Comparison of ENCODE assay signal across 25 cellular contexts in the genomic region with DNA sequence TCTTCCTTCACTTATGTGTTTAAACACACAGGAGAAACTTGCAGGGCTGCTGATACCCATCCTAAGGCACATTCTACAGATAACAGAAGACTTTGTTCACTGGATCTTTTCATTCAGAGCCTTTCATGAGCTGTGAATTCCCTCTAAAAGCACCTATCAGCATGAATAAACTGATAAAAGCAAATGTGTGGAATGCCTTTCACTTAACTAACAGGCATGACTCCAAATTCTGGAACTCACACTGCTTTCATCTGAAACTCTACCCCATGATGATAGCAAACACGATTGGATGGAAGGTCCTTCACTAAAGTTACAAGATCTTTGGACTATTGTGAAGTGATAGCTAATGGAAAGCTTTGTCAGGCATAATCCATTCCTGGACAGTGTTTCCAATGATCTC.
DNase-seq lines count a peak whose midpoint lies in the region; ATAC-seq and TF ChIP-seq lines count a peak whose summit lies in the region.
"Had no signal": no experiment of that assay in that cellular context is flagged by ENCODE, and none has a peak within 500 bp of the region (broad histone marks: within the 10 kb centered on the region; RNA-seq: fewer than 3 reads in every experiment).

No MANE protein-coding gene starts in this region.

- H3K4me3 Mint-ChIP-seq in natural killer cell treated with Interleukin-12 subunit alpha and Interleukin-12 subunit beta and Interleukin-15 and Interleukin-18, amount 100 ng/mL, for 72 hours = no peak overlapping the region
- H3K4me3 Mint-ChIP-seq: activated CD4-positive, alpha-beta T cell treated with anti-CD3 and anti-CD28 coated beads for 36 hours had no signal

- H3K23ac ChIP-seq in trophoblast cell (ENCODE audit: low read length) = no peak overlapping the region

- H3K9ac ChIP-seq in HUES6 (ENCODE audit: low read length) (no peak overlapping the region), trophoblast cell (ENCODE audit: low read length) (no peak overlapping the region)
- H3K9ac ChIP-seq: BLaER1 treated with 17β-estradiol and CSF1 and Interleukin-3, amounts not matched to agents 10 nM and 100 nM had no signal

- no peaks in the 10 kb centered on the region for H3K36me3 Mint-ChIP-seq in natural killer cell treated with Interleukin-12 subunit alpha and Interleukin-12 subunit beta and Interleukin-15 and Interleukin-18, amount 100 ng/mL, for 72 hours

- H3K9me3 Mint-ChIP-seq in natural killer cell treated with Interleukin-12 subunit alpha and Interleukin-12 subunit beta and Interleukin-15 and Interleukin-18, amount 100 ng/mL, for 72 hours = peaks cover 5% of the 10 kb centered on the region

- H2BK5ac ChIP-seq in trophoblast cell (ENCODE audit: low read depth, low read length, poor library complexity) = no peak overlapping the region

- H3K4me3 ChIP-seq in HUES6 (ENCODE audit: low read depth, low read length) (no peak overlapping the region), fibroblast of pulmonary artery (replicated peaks; ENCODE audit: low read depth, low read length) (no peak overlapping the region), trophoblast cell (ENCODE audit: low read depth, low read length) (no peak overlapping the region), ascending aorta (no peak overlapping the region), A673 (ENCODE audit: low read depth, low read length, poor library complexity, severe bottlenecking) (no peak overlapping the region)
- H3K4me3 ChIP-seq: BLaER1 treated with 17β-estradiol and CSF1 and Interleukin-3, amounts not matched to agents 10 nM and 100 nM; left lung; sigmoid colon; tibial artery had no signal

- H3K9me3 ChIP-seq in HUES6 (ENCODE audit: control insufficient read depth, insufficient read depth, low read depth, low read length) (no peaks in the 10 kb centered on the region), trophoblast cell (ENCODE audit: insufficient read depth, low read depth, low read length) (no peaks in the 10 kb centered on the region), ascending aorta (peaks cover 0 to 4% of the 10 kb centered on the region in 2 donors), A673 (ENCODE audit: low read depth, low read length, poor library complexity, severe bottlenecking) (no peaks in the 10 kb centered on the region)
- H3K9me3 ChIP-seq: left lung, neutrophil, sigmoid colon, tibial artery had no signal

- H3K4me1 ChIP-seq in HUES6 (ENCODE audit: control insufficient read depth, insufficient read depth, low read length) (peaks cover 5% of the 10 kb centered on the region), trophoblast cell (ENCODE audit: control insufficient read depth in 1 of 2, insufficient read depth in 2 of 2, low read length in 2 of 2) (no peaks in the 10 kb centered on the region), ascending aorta (no peaks in the 10 kb centered on the region), A673 (ENCODE audit: insufficient read depth, low read length, poor library complexity, severe bottlenecking) (no peaks in the 10 kb centered on the region)
- H3K4me1 ChIP-seq: left lung, sigmoid colon, tibial artery had no signal

- peak overlapping the region; percentile 26; the same call in 1 of the 2 replicates for H3K27ac ChIP-seq in HUES6 (ENCODE audit: low read depth, low read length)
- H3K27ac ChIP-seq in trophoblast cell (ENCODE audit: low read depth, low read length) = no peak overlapping the region
- H3K27ac ChIP-seq in ascending aorta = no peak overlapping the region
- no peak overlapping the region for H3K27ac ChIP-seq in A673 (ENCODE audit: low read depth, low read length, poor library complexity, severe bottlenecking)
- H3K27ac ChIP-seq: BLaER1 treated with 17β-estradiol and CSF1 and Interleukin-3, amounts not matched to agents 10 nM and 100 nM; HL-60; left lung; neutrophil; sigmoid colon; tibial artery; VCaP had no signal

- no peak overlapping the region for H4K91ac ChIP-seq in trophoblast cell (ENCODE audit: low read depth, low read length)

- no peaks in the 10 kb centered on the region for H3K79me1 ChIP-seq in trophoblast cell (ENCODE audit: low read length)

- no peak overlapping the region for H4K12ac ChIP-seq in trophoblast cell (ENCODE audit: low read depth, low read length)

- intact Hi-C loops in ascending aorta (cut with DNase I) (no loop called here), A673 (cut with micrococcal nuclease; ENCODE audit: unreplicated experiment) (no loop called here)

- H3K18ac ChIP-seq in trophoblast cell (ENCODE audit: low read length) = no peak overlapping the region

- no CpG with 5 or more reads among the region's 1 CpG for WGBS in trophoblast cell (ENCODE audit: extremely low coverage, insufficient coverage, insufficient read length)

- no peak overlapping the region for H4K8ac ChIP-seq in trophoblast cell (ENCODE audit: low read depth, low read length)

- H3K27me3 Mint-ChIP-seq in natural killer cell treated with Interleukin-12 subunit alpha and Interleukin-12 subunit beta and Interleukin-15 and Interleukin-18, amount 100 ng/mL, for 72 hours = peaks cover 0 to 4% of the 10 kb centered on the region in 2 donors

- no peak overlapping the region for H2BK12ac ChIP-seq in trophoblast cell (ENCODE audit: low read length)

- H3K27me3 ChIP-seq in HUES6 (ENCODE audit: control insufficient read depth, insufficient read depth, low read length) = no peaks in the 10 kb centered on the region
- H3K27me3 ChIP-seq in trophoblast cell (ENCODE audit: insufficient read depth, low read length) = no peaks in the 10 kb centered on the region
- no peaks in the 10 kb centered on the region for H3K27me3 ChIP-seq in ascending aorta
- H3K27me3 ChIP-seq in A673 (replicated peaks; ENCODE audit: insufficient read depth, low read depth, low read length, poor library complexity) = no peaks in the 10 kb centered on the region
- H3K27me3 ChIP-seq: BLaER1 treated with 17β-estradiol and CSF1 and Interleukin-3, amounts not matched to agents 10 nM and 100 nM; left lung; neutrophil; sigmoid colon; tibial artery had no signal

- CTCF ChIA-PET in A673 (lab: Charles Lee) = no interaction called here

- no TSS peak for BruUV-seq in A673 (replicated peaks; lab: Mats Ljungman, UMichigan)

- H3K4me2 ChIP-seq in trophoblast cell (ENCODE audit: low read length) = no peak overlapping the region
- H3K4me2 ChIP-seq: BLaER1 treated with 17β-estradiol and CSF1 and Interleukin-3, amounts not matched to agents 10 nM and 100 nM had no signal

- H2AFZ ChIP-seq in trophoblast cell (ENCODE audit: insufficient read depth, low read length, poor library complexity) = no peak overlapping the region

- H3K36me3 ChIP-seq in HUES6 (ENCODE audit: control insufficient read depth, insufficient read depth, low read length) = no peaks in the 10 kb centered on the region
- no peaks in the 10 kb centered on the region for H3K36me3 ChIP-seq in trophoblast cell (ENCODE audit: control insufficient read depth in 1 of 2, insufficient read depth in 2 of 2, low read length in 2 of 2)
- no peaks in the 10 kb centered on the region for H3K36me3 ChIP-seq in ascending aorta
- no peaks in the 10 kb centered on the region for H3K36me3 ChIP-seq in A673 (ENCODE audit: insufficient read depth, low read length, poor library complexity, severe bottlenecking)
- H3K36me3 ChIP-seq: BLaER1 treated with 17β-estradiol and CSF1 and Interleukin-3, amounts not matched to agents 10 nM and 100 nM; left lung; neutrophil; sigmoid colon; tibial artery had no signal

- no peaks in the 10 kb centered on the region for H3K4me1 Mint-ChIP-seq in natural killer cell treated with Interleukin-12 subunit alpha and Interleukin-12 subunit beta and Interleukin-15 and Interleukin-18, amount 100 ng/mL, for 72 hours (ENCODE audit: low read depth in 2 of 2)
- H3K4me1 Mint-ChIP-seq: activated CD4-positive, alpha-beta T cell treated with anti-CD3 and anti-CD28 coated beads for 36 hours had no signal

- peak; percentile 1 for DNase-seq in amniotic stem cell (lab: John Stamatoyannopoulos, UW)
- DNase-seq in fibroblast of pulmonary artery (ENCODE audit: low read depth) = peak; percentile 11
- DNase-seq in trophoblast cell = peak; percentile 29 to 83
- DNase-seq in natural killer cell treated with Interleukin-12 subunit alpha and Interleukin-12 subunit beta and Interleukin-15 and Interleukin-18, amount 100 ng/mL, for 72 hours (ENCODE audit: low spot score) = no peak
- DNase-seq in ascending aorta (ENCODE audit: low spot score in 2 of 2) = no peak
- DNase-seq in A673 (ENCODE audit: low spot score) = no peak
- DNase-seq: activated CD4-positive, alpha-beta T cell treated with anti-CD3 and anti-CD28 coated beads for 36 hours; activated effector memory CD4-positive, alpha-beta T cell treated with Interleukin-2 at 50 U/mL for 16 hours; aorta; cerebellar nuclear complex; DMS153; H7; left lung; NCI-H1417 treated with DMSO at 0.1 percent for 48 hours; NCI-H2081; sigmoid colon; stimulated activated CD4-positive, alpha-beta T cell treated with anti-CD3 and anti-CD28 coated beads, Interleukin-4, amount 100 ng/mL, for 1 hour; T-helper 9 cell; tibial artery had no signal

- no peak overlapping the region for H3K27ac Mint-ChIP-seq in natural killer cell treated with Interleukin-12 subunit alpha and Interleukin-12 subunit beta and Interleukin-15 and Interleukin-18, amount 100 ng/mL, for 72 hours
- H3K27ac Mint-ChIP-seq: activated CD4-positive, alpha-beta T cell treated with anti-CD3 and anti-CD28 coated beads for 36 hours; activated naive CD4-positive, alpha-beta T cell treated with anti-CD3 and anti-CD28 coated beads, Interleukin-2, amount 50 U/mL, for 72 hours had no signal

- H3K14ac ChIP-seq in trophoblast cell (ENCODE audit: low read length) = no peak overlapping the region

- no peak for ATAC-seq in natural killer cell treated with Interleukin-12 subunit alpha and Interleukin-12 subunit beta and Interleukin-15 and Interleukin-18, amount 100 ng/mL, for 72 hours
- ATAC-seq: activated CD4-positive, alpha-beta T cell treated with anti-CD3 and anti-CD28 coated beads for 36 hours; activated naive CD4-positive, alpha-beta T cell treated with anti-CD3 and anti-CD28 coated beads, Interleukin-2, amount 50 U/mL, for 72 hours; left lung had no signal

- H3K4ac ChIP-seq in trophoblast cell (ENCODE audit: low read depth, low read length) = no peak overlapping the region

- H3K79me2 ChIP-seq in trophoblast cell (ENCODE audit: control insufficient read depth, insufficient read depth, low read length, poor library complexity) = no peaks in the 10 kb centered on the region

- no peak overlapping the region for H2AK5ac ChIP-seq in trophoblast cell (ENCODE audit: low read length)

- no peak overlapping the region for H2BK120ac ChIP-seq in trophoblast cell (ENCODE audit: insufficient read depth, low read length, poor library complexity)

- TF ChIP-seq CTCF in fibroblast of pulmonary artery (IDR thresholded peaks at IDR 0.05; ENCODE audit: low read length, missing control alignments) (no peak), ascending aorta (IDR thresholded peaks at IDR 0.05) (no peak), A673 (conservative IDR thresholded peaks at IDR 0.05; ENCODE audit: low read depth, low read length) (no peak)

- POLR2A ChIA-PET in A673 (lab: Charles Lee; ENCODE audit: low non-redundant PET) = no interaction called here

Comparison
In these comparisons a context has a peak if more than half of its experiments do, and no peak if none do; other contexts are left out.
1. DNase-seq: peak in amniotic stem cell (single experiment), fibroblast of pulmonary artery (single experiment) and trophoblast cell (2 of 2); none in natural killer cell treated with Interleukin-12 subunit alpha and Interleukin-12 subunit beta and Interleukin-15 and Interleukin-18, amount 100 ng/mL, for 72 hours (single experiment), ascending aorta (0 of 2) and A673 (single experiment).